ENCODE assay signal across 18 cellular contexts in the genomic region with DNA sequence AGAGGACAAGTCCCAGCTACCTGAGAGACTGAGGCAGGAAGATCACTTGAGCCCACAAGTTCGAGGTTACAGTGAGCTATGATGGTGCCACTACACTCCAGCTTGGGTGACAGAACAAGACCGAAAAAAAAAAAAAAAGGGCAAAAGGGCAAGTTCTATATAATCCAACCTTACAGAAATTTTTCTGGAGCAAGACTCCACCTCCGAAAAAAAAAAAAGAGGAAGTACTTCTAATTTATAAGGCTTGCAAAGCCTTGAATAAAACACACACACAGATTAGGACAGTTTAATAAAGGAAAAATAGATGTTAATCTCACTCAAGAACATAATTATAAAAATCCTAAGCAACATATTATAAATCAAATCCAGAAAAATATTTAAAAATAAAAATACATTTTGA. TPM values are rescaled to one million over a fixed set of nuclear protein-coding genes. Genes with fewer than 3 reads are reported as not detected.
A peak's percentile ranks its signal among the peaks of the same experiment; 100 is the strongest.
DNase-seq lines count a peak whose midpoint lies in the region; ATAC-seq and TF ChIP-seq lines count a peak whose summit lies in the region.
"Had no signal": no experiment of that assay in that cellular context is flagged by ENCODE, and none has a peak within 500 bp of the region (broad histone marks: within the 10 kb centered on the region; RNA-seq: fewer than 3 reads in every experiment).

No MANE protein-coding gene starts in this region.

- no peaks in the 10 kb centered on the region for H3K27me3 ChIP-seq in effector memory CD4-positive, alpha-beta T cell (replicated peaks; ENCODE audit: control insufficient read depth, insufficient read depth, low read length, poor library complexity, severe bottlenecking)

- no peaks in the 10 kb centered on the region for H3K4me1 Mint-ChIP-seq in osteocyte (ENCODE audit: unreplicated experiment)

- H3K9me3 ChIP-seq in effector memory CD4-positive, alpha-beta T cell (ENCODE audit: control insufficient read depth, low read length): no peaks in the 10 kb centered on the region

- no peaks in the 10 kb centered on the region for H3K36me3 ChIP-seq in effector memory CD4-positive, alpha-beta T cell (ENCODE audit: control insufficient read depth, insufficient read depth, low read length)

- DNase-seq in AML-193 (lab: John Stamatoyannopoulos, UW) (peak; percentile 14 to 21), KBM-7 (peak; percentile 51), NOMO-1 treated with DMSO at 0.1 percent for 48 hours (lab: John Stamatoyannopoulos, UW; ENCODE audit: unreplicated experiment) (peak; percentile 63), RPMI8226 (peak; percentile 25), Ammon's horn (ENCODE audit: low spot score) (no peak), osteocyte (ENCODE audit: extremely low spot score, unreplicated experiment) (no peak)
- no peak for DNase-seq in effector memory CD4-positive, alpha-beta T cell
- DNase-seq: CD8-positive, alpha-beta T cell; COR-L47; DMS153; DMS79 treated with DMSO at 0.1 percent for 48 hours; EL; GDM1; GOT3; H9 had no signal

- in situ Hi-C loops in KBM-7 (cut with MboI; ENCODE audit: low pct_unique_long_range_greater_than_20kb, low sequenced_read_pairs): no loop called here

- TF ChIP-seq CTCF in osteocyte (IDR thresholded peaks at IDR 0.05): no peak

- H3K4me3 Mint-ChIP-seq in osteocyte (ENCODE audit: unreplicated experiment): no peak overlapping the region
- H3K4me3 Mint-ChIP-seq: CD14-positive monocyte; CD8-positive, alpha-beta T cell; H9 had no signal

- no peak overlapping the region for H3K27ac ChIP-seq in effector memory CD4-positive, alpha-beta T cell (ENCODE audit: insufficient read depth, low read length, poor library complexity, severe bottlenecking)
- H3K27ac ChIP-seq: HL-60 had no signal

- peaks cover 22% of the 10 kb centered on the region for H3K27me3 Mint-ChIP-seq in osteocyte (ENCODE audit: unreplicated experiment)

- no peaks in the 10 kb centered on the region for H3K36me3 Mint-ChIP-seq in osteocyte (ENCODE audit: unreplicated experiment)
- H3K36me3 Mint-ChIP-seq: CD14-positive monocyte; CD8-positive, alpha-beta T cell had no signal

- peaks cover 6% of the 10 kb centered on the region for H3K9me3 Mint-ChIP-seq in osteocyte (ENCODE audit: unreplicated experiment)
- H3K9me3 Mint-ChIP-seq: CD8-positive, alpha-beta T cell had no signal

- H3K4me3 ChIP-seq in effector memory CD4-positive, alpha-beta T cell (ENCODE audit: insufficient read depth, low read depth, low read length, poor library complexity, severe bottlenecking): no peak overlapping the region

- no peaks in the 10 kb centered on the region for H3K4me1 ChIP-seq in effector memory CD4-positive, alpha-beta T cell (ENCODE audit: control insufficient read depth, insufficient read depth, low read length, poor library complexity, severe bottlenecking)

- ATAC-seq in HG03521 (IDR thresholded peaks at IDR 0.05; ENCODE audit: unreplicated experiment): no peak
- ATAC-seq: CD8-positive, alpha-beta T cell had no signal

- H3K27ac Mint-ChIP-seq in osteocyte (ENCODE audit: unreplicated experiment): no peak overlapping the region
- H3K27ac Mint-ChIP-seq: CD8-positive, alpha-beta T cell; H9 had no signal

RNA-seq across cellular contexts. Expression of a gene that starts 14.4 kb away (rescaled TPM):
- total RNA-seq in osteocyte: 6.3 and 8.5 TPM in 2 replicates

RNA-seq across cellular contexts. Expression of a gene that starts 50.1 kb away (rescaled TPM):
- 0.30 and 0.47 TPM in 2 replicates for total RNA-seq in osteocyte
- total RNA-seq: CD8-positive, alpha-beta T cell; H9 had no signal

Comparison
In these comparisons a context has a peak if more than half of its experiments do, and no peak if none do; other contexts are left out.
1. DNase-seq: peak in AML-193 (2 of 2), KBM-7 (single experiment), NOMO-1 treated with DMSO at 0.1 percent for 48 hours (single experiment) and RPMI8226 (single experiment); none in Ammon's horn (single experiment), osteocyte (single experiment) and effector memory CD4-positive, alpha-beta T cell (0 of 3).